ENCODE assay signal across 8 cellular contexts in genomic region chr21:34613679-34614442, GRCh38. TPM values are rescaled to one million over a fixed set of nuclear protein-coding genes. Genes with fewer than 3 reads are reported as not detected.
A peak's percentile ranks its signal among the peaks of the same experiment; 100 is the strongest.
DNase-seq lines count a peak whose midpoint lies in the region; ATAC-seq, FAIRE-seq and TF ChIP-seq lines count a peak whose summit lies in the region.

No MANE protein-coding gene starts in this region.

- no peaks in the 10 kb centered on the region for H3K9me3 Mint-ChIP-seq in astrocyte (ENCODE audit: unreplicated experiment)

- H4K20me1 ChIP-seq in astrocyte (ENCODE audit: insufficient read depth, low read length): peaks cover 18% of the 10 kb centered on the region

- H3K9me3 ChIP-seq in HUES6 (ENCODE audit: control insufficient read depth, insufficient read depth, low read depth, low read length) (no peaks in the 10 kb centered on the region), astrocyte (ENCODE audit: insufficient read depth, low read depth, low read length) (no peaks in the 10 kb centered on the region), left lung (no peaks in the 10 kb centered on the region)

- H3K4me1 Mint-ChIP-seq in astrocyte (ENCODE audit: low read depth, unreplicated experiment): no peaks in the 10 kb centered on the region

- ATAC-seq in left lung (no peak), GM21526 (IDR thresholded peaks at IDR 0.05; ENCODE audit: low FRiP score, unreplicated experiment) (no peak)

- DNase-seq in BJ (ENCODE audit: low read depth): no peak
- DNase-seq in astrocyte (ENCODE audit: low read depth): no peak
- no peak for DNase-seq in left lung
- peak in 10 of 49 donors; percentile 6 to 48 (median 18) for DNase-seq in substantia nigra (lab: John Stamatoyannopoulos, UW)
- DNase-seq in GM12892 (ENCODE audit: insufficient read length): no peak
- DNase-seq in HEK293T (ENCODE audit: extremely low spot score): no peak

- TF ChIP-seq CTCF in BJ (IDR thresholded peaks at IDR 0.05; ENCODE audit: insufficient read depth, low read depth, low read length) (no peak), astrocyte (IDR thresholded peaks at IDR 0.05; ENCODE audit: insufficient read depth, low read depth, low read length) (no peak), left lung (IDR thresholded peaks at IDR 0.05) (no peak)

- POLR2A ChIA-PET in BJ (lab: Charles Lee) (no interaction called here), HEK293T (lab: Yijun Ruan, JAX) (no interaction called here)

- H3K79me2 ChIP-seq in astrocyte (ENCODE audit: insufficient read depth, low read length): peaks cover 21% of the 10 kb centered on the region

- FAIRE-seq in astrocyte (lab: Jason Lieb, UNC): peak; percentile 9
- FAIRE-seq in GM12892 (lab: Jason Lieb, UNC): no peak

- H3K4me1 ChIP-seq in HUES6 (ENCODE audit: control insufficient read depth, insufficient read depth, low read length) (no peaks in the 10 kb centered on the region), astrocyte (ENCODE audit: insufficient read depth, low read length) (peaks cover 12% of the 10 kb centered on the region), left lung (peaks cover 4 to 25% of the 10 kb centered on the region in 2 donors)

- peak overlapping the region; percentile 92 for H3K4me3 Mint-ChIP-seq in astrocyte (ENCODE audit: unreplicated experiment)

- H3K27me3 ChIP-seq in BJ (ENCODE audit: control insufficient read depth, insufficient read depth, low read length) (peaks cover 4% of the 10 kb centered on the region; the same call in 1 of the 2 replicates), HUES6 (ENCODE audit: control insufficient read depth, insufficient read depth, low read length) (peaks cover 32% of the 10 kb centered on the region), astrocyte (ENCODE audit: insufficient read depth, low read length) (peaks cover 2% of the 10 kb centered on the region), left lung (no peaks in the 10 kb centered on the region)

- peak overlapping the region; percentile 76 for H3K4me3 ChIP-seq in BJ (ENCODE audit: low read depth, low read length)
- H3K4me3 ChIP-seq in HUES6 (ENCODE audit: low read depth, low read length): peak overlapping the region; percentile 77
- peak overlapping the region; percentile 76 for H3K4me3 ChIP-seq in astrocyte (ENCODE audit: insufficient read depth, low read depth, low read length)
- H3K4me3 ChIP-seq in left lung: peak overlapping the region; percentile 56 to 67

- H3K36me3 ChIP-seq in BJ (ENCODE audit: control insufficient read depth, insufficient read depth, low read length) (no peaks in the 10 kb centered on the region), HUES6 (ENCODE audit: control insufficient read depth, insufficient read depth, low read length) (no peaks in the 10 kb centered on the region), astrocyte (ENCODE audit: insufficient read depth, low read length) (no peaks in the 10 kb centered on the region), left lung (no peaks in the 10 kb centered on the region)

- no peaks in the 10 kb centered on the region for H3K36me3 Mint-ChIP-seq in astrocyte (ENCODE audit: low read depth, unreplicated experiment)

- peak overlapping the region; percentile 79 for H2AFZ ChIP-seq in astrocyte (ENCODE audit: low read depth, low read length)

- TF ChIP-seq POLR2A in GM12892 (IDR thresholded peaks at IDR 0.05; ENCODE audit: low read depth, low read length): no peak

- CTCF ChIA-PET in BJ (lab: Yijun Ruan, JAX) (interaction anchor here (2.2 to 3.6 kb wide), 2 partner anchors 11 to 104 kb away, joined by 8 to 20 read pairs; no protein-coding TSS in a partner anchor), HEK293T (lab: Yijun Ruan, JAX) (interaction anchor here (2.8 kb wide), 1 partner anchor 11 kb away, joined by 25 read pairs; no protein-coding TSS in a partner anchor)

- H3K9ac ChIP-seq in HUES6 (ENCODE audit: low read length) (no peak overlapping the region), astrocyte (ENCODE audit: low read length) (peak overlapping the region; percentile 65)

- H3K27me3 Mint-ChIP-seq in astrocyte (ENCODE audit: low read depth, unreplicated experiment): no peaks in the 10 kb centered on the region

- peak overlapping the region; percentile 88 for H3K4me2 ChIP-seq in astrocyte (ENCODE audit: low read length)

- no peak overlapping the region for H3K27ac Mint-ChIP-seq in astrocyte (ENCODE audit: unreplicated experiment)

- intact Hi-C loops in left lung (cut with DNase I): no loop called here

- H3K27ac ChIP-seq in HUES6 (ENCODE audit: low read depth, low read length) (no peak overlapping the region), astrocyte (ENCODE audit: low read depth, low read length) (no peak overlapping the region), left lung (peak overlapping the region in 1 of 2 donors; percentile 91), substantia nigra (ENCODE audit: low read depth, low read length, poor library complexity, severe bottlenecking) (peak overlapping the region; percentile 94)

TF ChIP-seq in HEK293T, 16 proteins besides CTCF, POLR2A, EP300 and RAD21:
- no peak for TF ChIP-seq PKNOX1 (IDR thresholded peaks at IDR 0.05)
- TF ChIP-seq LEF1 (IDR thresholded peaks at IDR 0.05; ENCODE audit: borderline replicate concordance): no peak
- TF ChIP-seq FOXA1 (IDR thresholded peaks at IDR 0.05): no peak
- no peak for TF ChIP-seq ZNF384 (IDR thresholded peaks at IDR 0.05)
- TF ChIP-seq TARDBP (IDR thresholded peaks at IDR 0.05): no peak
- TF ChIP-seq HDGF (IDR thresholded peaks at IDR 0.05; ENCODE audit: borderline replicate concordance): no peak
- TF ChIP-seq ARNT (IDR thresholded peaks at IDR 0.05): no peak
- no peak for TF ChIP-seq SUZ12 (IDR thresholded peaks at IDR 0.05)
- TF ChIP-seq NFRKB (IDR thresholded peaks at IDR 0.05): no peak
- TF ChIP-seq FOXK2 (IDR thresholded peaks at IDR 0.05): no peak
- TF ChIP-seq L3MBTL2 (conservative IDR thresholded peaks at IDR 0.05): no peak
TF ChIP-seq in HEK293T: peak in this region for 0.

RNA-seq across cellular contexts. Expression of gene RCAN1, which starts 1.1 kb away (rescaled TPM):
- polyA plus RNA-seq in BJ (2011; rRNA removed): 56.2 and 91.8 TPM in 2 replicates
- 51.5 and 70.0 TPM in 2 replicates for polyA minus RNA-seq in BJ (2011; rRNA and poly(A)+ RNA removed)
- 164 and 197 TPM in 2 replicates for total RNA-seq in astrocyte
- 10 to 100 TPM; 29.8 to 62.6 TPM for total RNA-seq in left lung
- 6.7 TPM for polyA plus RNA-seq in GM12892 (2012; ENCODE audit: missing spikeins)

RNA-seq across cellular contexts. Expression of gene CLIC6, which starts 54.9 kb away (rescaled TPM):
- 0.02 and 0.04 TPM in 2 replicates for polyA plus RNA-seq in BJ (2011; rRNA removed)
- polyA minus RNA-seq in BJ (2011; rRNA and poly(A)+ RNA removed): not detected in 2 replicates
- total RNA-seq in astrocyte: 0.22 and 0.30 TPM in 2 replicates
- 10 to 100 TPM; 21.0 to 21.2 TPM for total RNA-seq in left lung
- polyA plus RNA-seq in GM12892 (2012; ENCODE audit: missing spikeins): 9.9 TPM

Comparison
In these comparisons a context has a peak if more than half of its experiments do, and no peak if none do; other contexts are left out.
1. RNA of gene CLIC6, which starts 54.9 kb away (total RNA-seq): 21.0 to 21.2 TPM in left lung; 0.22 to 0.30 TPM in astrocyte; every median in the first group is over 10 times any median in the second.
2. Peak in every context shown above with its lines, with median percentiles within 50 percentile points of each other: H3K4me3 ChIP-seq.